1 cellular context compared by ENCODE assay signal in the genomic region with DNA sequence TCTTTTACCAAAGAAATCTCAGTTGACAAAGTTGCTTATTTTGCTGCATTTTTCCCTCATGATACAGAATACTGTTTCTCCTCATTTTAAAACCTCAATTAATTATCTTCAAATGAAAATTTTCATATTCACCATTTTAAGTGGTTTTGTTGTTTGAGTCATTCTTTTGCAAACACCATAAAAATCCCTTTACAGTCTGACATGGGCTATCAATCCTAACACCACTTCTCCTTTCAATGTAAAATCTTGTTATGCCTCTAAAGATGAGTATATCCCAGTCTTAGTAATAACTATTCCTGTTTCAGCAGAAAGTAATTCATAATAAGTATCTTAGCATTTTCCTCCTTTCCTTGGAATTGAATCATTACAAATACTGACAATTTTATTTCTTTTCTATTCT.
TF ChIP-seq lines count a peak whose summit lies in the region.

No MANE protein-coding gene starts in this region.

TF ChIP-seq in GM12878, 131 proteins besides CTCF, POLR2A, EP300 and RAD21 (continued from another document):
- TF ChIP-seq, protein P1, sequence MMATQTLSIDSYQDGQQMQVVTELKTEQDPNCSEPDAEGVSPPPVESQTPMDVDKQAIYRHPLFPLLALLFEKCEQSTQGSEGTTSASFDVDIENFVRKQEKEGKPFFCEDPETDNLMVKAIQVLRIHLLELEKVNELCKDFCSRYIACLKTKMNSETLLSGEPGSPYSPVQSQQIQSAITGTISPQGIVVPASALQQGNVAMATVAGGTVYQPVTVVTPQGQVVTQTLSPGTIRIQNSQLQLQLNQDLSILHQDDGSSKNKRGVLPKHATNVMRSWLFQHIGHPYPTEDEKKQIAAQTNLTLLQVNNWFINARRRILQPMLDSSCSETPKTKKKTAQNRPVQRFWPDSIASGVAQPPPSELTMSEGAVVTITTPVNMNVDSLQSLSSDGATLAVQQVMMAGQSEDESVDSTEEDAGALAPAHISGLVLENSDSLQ (IDR thresholded peaks at IDR 0.05) = peak; percentile 25; the same call in 1 of the 2 replicates
- TF ChIP-seq, protein P2, sequence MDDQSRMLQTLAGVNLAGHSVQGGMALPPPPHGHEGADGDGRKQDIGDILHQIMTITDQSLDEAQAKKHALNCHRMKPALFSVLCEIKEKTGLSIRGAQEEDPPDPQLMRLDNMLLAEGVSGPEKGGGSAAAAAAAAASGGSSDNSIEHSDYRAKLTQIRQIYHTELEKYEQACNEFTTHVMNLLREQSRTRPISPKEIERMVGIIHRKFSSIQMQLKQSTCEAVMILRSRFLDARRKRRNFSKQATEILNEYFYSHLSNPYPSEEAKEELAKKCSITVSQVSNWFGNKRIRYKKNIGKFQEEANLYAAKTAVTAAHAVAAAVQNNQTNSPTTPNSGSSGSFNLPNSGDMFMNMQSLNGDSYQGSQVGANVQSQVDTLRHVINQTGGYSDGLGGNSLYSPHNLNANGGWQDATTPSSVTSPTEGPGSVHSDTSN (IDR thresholded peaks at IDR 0.05; ENCODE audit: insufficient replicate concordance, low read depth, low read length) = no peak
